ENCODE assay signal across 8 cellular contexts in genomic region chr1:161225534-161226319, GRCh38.
DNase-seq lines count a peak whose midpoint lies in the region; ATAC-seq and TF ChIP-seq lines count a peak whose summit lies in the region.

Gene TOMM40L, plus strand, starts transcription at chr1:161226060. Its CDS starts 430 bp downstream, at chr1:161226490.

- H3K4me1 Mint-ChIP-seq in T-helper 2 cell treated with Interferon-gamma antibody and Interleukin-4, amounts not matched to agents 5 μg/mL and 100 μg/mL, for 36 hours (ENCODE audit: low read depth), result peaks cover 23% of the 10 kb centered on the region

- peak within 1 kb of the TSS; percentile 86 for H3K27ac ChIP-seq in rectal smooth muscle tissue (ENCODE audit: low read depth, low read length)

- TF ChIP-seq POLR2A in GM18505 (IDR thresholded peaks at IDR 0.05; ENCODE audit: borderline replicate concordance, extremely low read depth, insufficient read depth, insufficient read length), result peak; percentile 68

- H3K36me3 ChIP-seq in rectal smooth muscle tissue (ENCODE audit: control insufficient read depth, insufficient read depth, low read length), result peaks cover 14% of the 10 kb centered on the region

- no peaks in the 10 kb centered on the region for H3K9me3 Mint-ChIP-seq in T-helper 2 cell treated with Interferon-gamma antibody and Interleukin-4, amounts not matched to agents 5 μg/mL and 100 μg/mL, for 36 hours

- peak within 1 kb of the TSS; percentile 68 for H3K9ac ChIP-seq in rectal smooth muscle tissue (ENCODE audit: low read length)

- H3K36me3 Mint-ChIP-seq in T-helper 2 cell treated with Interferon-gamma antibody and Interleukin-4, amounts not matched to agents 5 μg/mL and 100 μg/mL, for 36 hours (ENCODE audit: low read depth), result peaks cover 26% of the 10 kb centered on the region

- peak; percentile 99 for DNase-seq in NCI-H187 treated with DMSO at 0.1 percent for 48 hours (lab: John Stamatoyannopoulos, UW)
- DNase-seq in T-helper 2 cell treated with Interferon-gamma antibody and Interleukin-4, amounts not matched to agents 5 μg/mL and 100 μg/mL, for 36 hours (ENCODE audit: low spot score), result peak; percentile 90
- peak; percentile 98 for DNase-seq in astrocyte of the cerebellum (ENCODE audit: low read depth)
- DNase-seq in hepatic stellate cell (ENCODE audit: low spot score), result peak; percentile 95
- no peak for DNase-seq in SW 1271 (lab: John Stamatoyannopoulos, UW)

- H3K27me3 ChIP-seq in rectal smooth muscle tissue (ENCODE audit: control insufficient read depth, insufficient read depth, low read length), result no peaks in the 10 kb centered on the region

- peak within 1 kb of the TSS; percentile 99 for H3K27ac Mint-ChIP-seq in T-helper 2 cell treated with Interferon-gamma antibody and Interleukin-4, amounts not matched to agents 5 μg/mL and 100 μg/mL, for 36 hours

- H3K27me3 Mint-ChIP-seq in T-helper 2 cell treated with Interferon-gamma antibody and Interleukin-4, amounts not matched to agents 5 μg/mL and 100 μg/mL, for 36 hours (ENCODE audit: low read depth), result no peaks in the 10 kb centered on the region

- peak within 1 kb of the TSS; percentile 88 for H3K4me3 ChIP-seq in astrocyte of the cerebellum (ENCODE audit: low read depth, low read length)
- H3K4me3 ChIP-seq in rectal smooth muscle tissue (ENCODE audit: low read length), result peak within 1 kb of the TSS; percentile 99

- H3K4me3 Mint-ChIP-seq in T-helper 2 cell treated with Interferon-gamma antibody and Interleukin-4, amounts not matched to agents 5 μg/mL and 100 μg/mL, for 36 hours, result peak within 1 kb of the TSS; percentile 99

- TF ChIP-seq CTCF in astrocyte of the cerebellum (IDR thresholded peaks at IDR 0.05; ENCODE audit: low read depth, low read length, missing control alignments), result peak; percentile 70

- peak; percentile 83 for ATAC-seq in GM18505 (IDR thresholded peaks at IDR 0.05; ENCODE audit: unreplicated experiment)
- ATAC-seq in HG02970 (IDR thresholded peaks at IDR 0.05; ENCODE audit: low FRiP score, unreplicated experiment), result peak; percentile 97

- peaks cover 15% of the 10 kb centered on the region for H3K4me1 ChIP-seq in rectal smooth muscle tissue (ENCODE audit: control insufficient read depth, insufficient read depth, low read length)

- in situ Hi-C loops in astrocyte of the cerebellum (cut with HindIII; ENCODE audit: low sequenced_read_pairs), result no loop called here

Comparison
In these comparisons a context has a peak if more than half of its experiments do, and no peak if none do; other contexts are left out.
1. DNase-seq: peak in NCI-H187 treated with DMSO at 0.1 percent for 48 hours (single experiment), T-helper 2 cell treated with Interferon-gamma antibody and Interleukin-4, amounts not matched to agents 5 μg/mL and 100 μg/mL, for 36 hours (single experiment), astrocyte of the cerebellum (single experiment) and hepatic stellate cell (single experiment); none in SW 1271 (0 of 2).